ENCODE assay signal across 12 cellular contexts in the genomic region with DNA sequence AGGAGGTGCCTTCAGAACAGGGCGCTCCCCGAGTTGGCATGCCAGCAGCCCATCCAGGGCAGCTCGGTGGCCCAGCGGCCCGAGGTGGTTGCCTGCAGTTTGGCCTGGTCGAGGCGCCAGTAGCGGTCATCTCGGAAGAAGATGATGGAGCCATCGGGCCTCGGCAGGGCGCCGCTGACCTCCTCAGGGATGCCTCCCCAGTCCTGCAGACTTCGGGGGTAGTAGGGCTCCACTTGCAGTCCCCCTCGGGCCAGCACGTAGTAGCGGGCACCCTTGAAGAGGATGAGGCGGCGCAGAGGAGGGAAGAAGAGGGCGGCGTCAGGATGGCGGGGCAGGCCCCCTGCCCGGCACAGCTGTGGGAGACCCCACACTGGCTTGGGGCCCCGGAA. TPM values are rescaled to one million over a fixed set of nuclear protein-coding genes. Genes with fewer than 3 reads are reported as not detected.
DNase-seq lines count a peak whose midpoint lies in the region.
"Had no signal": no experiment of that assay in that cellular context is flagged by ENCODE, and none has a peak within 500 bp of the region (broad histone marks: within the 10 kb centered on the region; RNA-seq: fewer than 3 reads in every experiment).

No MANE protein-coding gene starts in this region.

- H3K36me3 ChIP-seq in H7 (replicated peaks; ENCODE audit: control insufficient read depth, insufficient read depth, low read length) (no peaks in the 10 kb centered on the region), mesodermal cell (ENCODE audit: control insufficient read depth, insufficient read depth, low read length) (no peaks in the 10 kb centered on the region)
- H3K36me3 ChIP-seq: HAP-1, MG63, SJSA1 had no signal

- peaks cover 2% of the 10 kb centered on the region; the same call in 1 of the 2 replicates for H3K27me3 ChIP-seq in H7 (ENCODE audit: control insufficient read depth, insufficient read depth, low read length)
- H3K27me3 ChIP-seq: MG63, SJSA1 had no signal

- peak; percentile 53 for DNase-seq in H7
- no peak for DNase-seq in NCI-H1105 (lab: John Stamatoyannopoulos, UW)
- no peak for DNase-seq in NCI-H1092 (lab: John Stamatoyannopoulos, UW)
- DNase-seq: NCI-H2107, NCI-H2227 treated with DMSO at 0.1 percent for 48 hours had no signal

- H3K4me3 ChIP-seq in H7 (ENCODE audit: insufficient read depth, low read depth, low read length), result no peak overlapping the region
- no peak overlapping the region for H3K4me3 ChIP-seq in mesodermal cell (ENCODE audit: extremely low read depth, insufficient read depth, low read length, poor library complexity, severe bottlenecking)
- H3K4me3 ChIP-seq: HAP-1, MG63, SJSA1 had no signal

- WGBS in mesodermal cell (ENCODE audit: insufficient coverage in 2 of 2), 2 experiments, result 92 to 97% methylated on average over 9 to 22 of the region's 24 CpGs

- H3K9me3 ChIP-seq in mesodermal cell (ENCODE audit: control insufficient read depth, low read length), result no peaks in the 10 kb centered on the region
- H3K9me3 ChIP-seq: HAP-1, MG63, SJSA1 had no signal

- H3K4me1 ChIP-seq in mesodermal cell (ENCODE audit: control insufficient read depth, insufficient read depth, low read length, poor library complexity, severe bottlenecking), result peaks cover 19% of the 10 kb centered on the region
- H3K4me1 ChIP-seq: HAP-1 had no signal

- peak overlapping the region; percentile 10 for H3K27ac ChIP-seq in mesodermal cell (ENCODE audit: low read depth, low read length, severe bottlenecking)
- H3K27ac ChIP-seq: SJSA1 had no signal

RNA-seq across cellular contexts. Expression of a gene that starts 5.8 kb away (rescaled TPM):
- total RNA-seq in H7 (2014; rRNA removed; shearing (Covaris generic)), result not detected in 2 replicates
- polyA plus RNA-seq in mesodermal cell (2013, experiment 1 of 2), result not detected
- not detected for polyA plus RNA-seq in mesodermal cell (2013, experiment 2 of 2)
- total RNA-seq: A172; CD8-positive, alpha-beta T cell; SJSA1 had no signal
- polyA plus RNA-seq: BJ had no signal

RNA-seq across cellular contexts. Expression of a gene that starts 13.4 kb away (rescaled TPM):
- 0.10 TPM in 1 of 2 replicates, not detected in the other for total RNA-seq in H7 (2014; rRNA removed; shearing (Covaris generic))
- 0.18 TPM for polyA plus RNA-seq in mesodermal cell (2013, experiment 1 of 2)
- polyA plus RNA-seq in mesodermal cell (2013, experiment 2 of 2), result not detected
- total RNA-seq: A172, SJSA1 had no signal
- polyA plus RNA-seq: BJ had no signal

RNA-seq across cellular contexts. Expression of a gene that starts 29.0 kb away (rescaled TPM):
- not detected in 2 replicates for total RNA-seq in H7 (2014; rRNA removed; shearing (Covaris generic))
- 27.1 TPM for polyA plus RNA-seq in mesodermal cell (2013, experiment 1 of 2)
- polyA plus RNA-seq in mesodermal cell (2013, experiment 2 of 2), result 35.7 TPM

RNA-seq across cellular contexts. Expression of a gene that starts 35.0 kb away (rescaled TPM):
- total RNA-seq in H7 (2014; rRNA removed; shearing (Covaris generic)), result 13.8 and 16.9 TPM in 2 replicates
- 56.3 TPM for polyA plus RNA-seq in mesodermal cell (2013, experiment 1 of 2)
- 53.3 TPM for polyA plus RNA-seq in mesodermal cell (2013, experiment 2 of 2)

RNA-seq across cellular contexts. Expression of a gene that starts 42.8 kb away (rescaled TPM):
- 20.2 and 32.0 TPM in 2 replicates for total RNA-seq in H7 (2014; rRNA removed; shearing (Covaris generic))
- polyA plus RNA-seq in mesodermal cell (2013, experiment 1 of 2), result 165 TPM
- 192 TPM for polyA plus RNA-seq in mesodermal cell (2013, experiment 2 of 2)
